11 cellular contexts compared by ENCODE assay signal in genomic region chr12:9759680-9760592, GRCh38. TPM values are rescaled to one million over a fixed set of nuclear protein-coding genes. Genes with fewer than 3 reads are reported as not detected.
DNase-seq lines count a peak whose midpoint lies in the region; ATAC-seq, FAIRE-seq and TF ChIP-seq lines count a peak whose summit lies in the region.
"Had no signal": no experiment of that assay in that cellular context is flagged by ENCODE, and none has a peak within 500 bp of the region (broad histone marks: within the 10 kb centered on the region; RNA-seq: fewer than 3 reads in every experiment).

No MANE protein-coding gene starts in this region.

- H3K27me3 ChIP-seq in DOHH2 (ENCODE audit: control insufficient read depth, low read length), result peaks cover 66% of the 10 kb centered on the region
- no peaks in the 10 kb centered on the region for H3K27me3 ChIP-seq in K562 (ENCODE audit: control insufficient read depth in 2 of 2, insufficient read depth in 2 of 2, low read length in 2 of 2)
- H3K27me3 ChIP-seq in smooth muscle cell (ENCODE audit: low read depth), result no peaks in the 10 kb centered on the region
- no peaks in the 10 kb centered on the region; the same call in 1 of the 2 replicates for H3K27me3 ChIP-seq in SJCRH30
- H3K27me3 ChIP-seq in foreskin keratinocyte, result peaks cover 2% of the 10 kb centered on the region

- H2AFZ ChIP-seq in K562 (ENCODE audit: low read depth, low read length) (no peak overlapping the region), smooth muscle cell (ENCODE audit: low read depth) (no peak overlapping the region)

- H3K36me3 ChIP-seq in DOHH2 (ENCODE audit: control insufficient read depth, low read length) (no peaks in the 10 kb centered on the region), K562 (ENCODE audit: control insufficient read depth, insufficient read depth, low read length) (peaks cover 18% of the 10 kb centered on the region), smooth muscle cell (ENCODE audit: low read depth) (no peaks in the 10 kb centered on the region), SJCRH30 (no peaks in the 10 kb centered on the region)

- no peak for TF ChIP-seq EP300 in K562 (IDR thresholded peaks at IDR 0.05; ENCODE audit: low read length)

- no peaks in the 10 kb centered on the region; the same call in 1 of the 2 replicates for H4K20me1 ChIP-seq in DOHH2 (ENCODE audit: control insufficient read depth, insufficient read depth, low read depth, low read length)
- H4K20me1 ChIP-seq in K562 (replicated peaks; ENCODE audit: control insufficient read depth, insufficient read depth, low read length), result no peaks in the 10 kb centered on the region; the same call in 1 of the 2 replicates
- H4K20me1 ChIP-seq in smooth muscle cell (ENCODE audit: low read depth), result no peaks in the 10 kb centered on the region

- ATAC-seq in K562 (peak; percentile 1; the same call in 1 of the 3 replicates), HG03095 (IDR thresholded peaks at IDR 0.05; ENCODE audit: unreplicated experiment) (no peak), foreskin keratinocyte (no peak)

- intact Hi-C loops in K562 (cut with micrococcal nuclease), result no loop called here

- H3K9me3 ChIP-seq in DOHH2 (ENCODE audit: control insufficient read depth, insufficient read depth, low read length), result no peaks in the 10 kb centered on the region; the same call in 1 of the 2 replicates
- peaks cover 6% of the 10 kb centered on the region for H3K9me3 ChIP-seq in K562 (replicated peaks; ENCODE audit: control insufficient read depth, insufficient read depth, low read depth, low read length)
- no peaks in the 10 kb centered on the region for H3K9me3 ChIP-seq in smooth muscle cell (replicated peaks; ENCODE audit: low read depth)
- no peaks in the 10 kb centered on the region for H3K9me3 ChIP-seq in SJCRH30 (replicated peaks)
- H3K9me3 ChIP-seq: SK-N-SH had no signal

- WGBS in K562 (ENCODE audit: insufficient coverage, low coverage, missing lambda C conversion rate), result 3% methylated on average over 3 of the region's 3 CpGs
- WGBS in smooth muscle cell (ENCODE audit: low lambda C conversion rate), result 96% methylated on average over 3 of the region's 3 CpGs

- no peaks in the 10 kb centered on the region for H3K79me2 ChIP-seq in DOHH2 (ENCODE audit: control insufficient read depth, low read length)
- peaks cover 57% of the 10 kb centered on the region for H3K79me2 ChIP-seq in K562 (ENCODE audit: control insufficient read depth, insufficient read depth, low read length)
- H3K79me2 ChIP-seq in smooth muscle cell (ENCODE audit: low read depth), result no peaks in the 10 kb centered on the region

- peaks cover 24% of the 10 kb centered on the region for H3F3A ChIP-seq in DOHH2 (ENCODE audit: control insufficient read depth, insufficient read depth)
- H3F3A ChIP-seq in smooth muscle cell (ENCODE audit: low read depth), result no peaks in the 10 kb centered on the region

- H3K4me1 ChIP-seq in DOHH2 (ENCODE audit: control insufficient read depth, low read length) (peaks cover 65% of the 10 kb centered on the region), K562 (replicated peaks in 1 of 2; ENCODE audit: control insufficient read depth in 2 of 2, insufficient read depth in 2 of 2, low read length in 2 of 2) (peaks cover 3 to 10% of the 10 kb centered on the region in 2 experiments; a peak in 3 of 5 replicates), smooth muscle cell (ENCODE audit: low read depth) (peaks cover 10% of the 10 kb centered on the region), SJCRH30 (no peaks in the 10 kb centered on the region), foreskin keratinocyte (no peaks in the 10 kb centered on the region)

- in situ Hi-C loops in K562 (cut with MboI), result no loop called here

- H3K4me3 ChIP-seq in DOHH2 (ENCODE audit: low read length) (peak overlapping the region; percentile 57), K562 (peak overlapping the region; percentile 52), smooth muscle cell (no peak overlapping the region), SJCRH30 (no peak overlapping the region)

- H3K27ac ChIP-seq in DOHH2 (ENCODE audit: low read depth, low read length), result no peak overlapping the region
- peak overlapping the region; percentile 75 for H3K27ac ChIP-seq in K562 (ENCODE audit: extremely low read depth, low read depth, low read length)
- H3K27ac ChIP-seq in smooth muscle cell (ENCODE audit: low read depth), result no peak overlapping the region
- no peak overlapping the region for H3K27ac ChIP-seq in SJCRH30
- no peak overlapping the region for H3K27ac ChIP-seq in foreskin keratinocyte

- DNase-seq in NAMALWA (ENCODE audit: low spot score), result peak; percentile 53
- no peak for DNase-seq in K562 (ENCODE audit: extremely low read depth in 1 of 4, low spot score in 3 of 4)
- DNase-seq in smooth muscle cell (lab: John Stamatoyannopoulos, UW; ENCODE audit: unreplicated experiment), result no peak
- no peak for DNase-seq in SJCRH30
- DNase-seq in foreskin keratinocyte, result no peak
- no peak for DNase-seq in NCI-H510A (lab: John Stamatoyannopoulos, UW)
- DNase-seq: amygdala, SK-N-SH had no signal

- CTCF ChIA-PET in K562 (lab: Yijun Ruan, JAX; ENCODE audit: low intra/inter-chr PET ratio), result no interaction called here

- H3K9ac ChIP-seq in K562 (ENCODE audit: insufficient read depth in 1 of 2, low read depth in 2 of 2, low read length in 2 of 2), result peak overlapping the region in 1 of 2 experiments; percentile 77; a peak in 2 of 4 replicates
- H3K9ac ChIP-seq in smooth muscle cell (ENCODE audit: low read depth), result no peak overlapping the region
- H3K9ac ChIP-seq: SK-N-SH had no signal

- POLR2A ChIA-PET in K562 (lab: Yijun Ruan, JAX), result interaction anchor here (1.0 to 1.6 kb wide), 5 partner anchors 8 to 21 kb away, joined by 4 to 9 read pairs (median 8); no protein-coding TSS in a partner anchor

- H3K9me1 ChIP-seq in K562 (ENCODE audit: control insufficient read depth, insufficient read depth, low read length), result no peaks in the 10 kb centered on the region

- no peaks in the 10 kb centered on the region for H3K9me2 ChIP-seq in DOHH2 (replicated peaks; ENCODE audit: control insufficient read depth, low read length)
- H3K9me2 ChIP-seq: SK-N-SH had no signal

- TF ChIP-seq POLR2A in K562 (conservative IDR thresholded peaks at IDR 0.05), result no peak

- FAIRE-seq in K562 (lab: Jason Lieb, UNC), result no peak

- no peak; a peak in 1 of 4 replicates for TF ChIP-seq RAD21 in K562 (CRISPR knock-in tag; conservative IDR thresholded peaks at IDR 0.05 in 1 of 2, IDR thresholded peaks at IDR 0.05 in 1 of 2)

- BruUV-seq in K562 (replicated peaks; lab: Mats Ljungman, UMichigan), result TSS peak; percentile 58

- H3K4me2 ChIP-seq in DOHH2 (ENCODE audit: low read length) (peak overlapping the region; percentile 77), K562 (ENCODE audit: insufficient read depth, low read length) (peak overlapping the region; percentile 90; the same call in 1 of the 2 replicates), smooth muscle cell (peak overlapping the region; percentile 30)
- H3K4me2 ChIP-seq: SK-N-SH had no signal

- TF ChIP-seq CTCF in DOHH2 (IDR thresholded peaks at IDR 0.05; ENCODE audit: low read depth, low read length, poor library complexity, severe bottlenecking) (no peak), K562 (IDR thresholded peaks at IDR 0.05 in 2 of 3, conservative IDR thresholded peaks at IDR 0.05 in 1 of 3; ENCODE audit: insufficient read depth in 2 of 3, low read depth in 1 of 3, low read length in 3 of 3) (no peak), smooth muscle cell (IDR thresholded peaks at IDR 0.05; ENCODE audit: borderline replicate concordance, insufficient read depth, poor library complexity, severe bottlenecking) (no peak), foreskin keratinocyte (conservative IDR thresholded peaks at IDR 0.05) (no peak)

RNA-seq across cellular contexts. Expression of gene CD69, which starts 0.8 kb away (rescaled TPM):
- total RNA-seq in K562 (2011; cell fraction: chromatin; rRNA removed; ENCODE audit: low replicate concordance), result 70.8 and 196 TPM in 2 replicates
- 41.4 and 48.8 TPM in 2 replicates for total RNA-seq in K562 (2011; cell fraction: nucleolus; rRNA removed)
- 83.1 and 113 TPM in 2 replicates for total RNA-seq in K562 (2011; cell fraction: nucleoplasm; rRNA removed)
- total RNA-seq in K562 (2014; rRNA removed), result 28.0 and 30.1 TPM in 2 replicates
- total RNA-seq in K562 (2014; rRNA removed; fragmentation: Illumina TruSeq; extraction: Trizol), result 68.9 and 77.6 TPM in 2 replicates
- total RNA-seq in K562 (2015; rRNA removed; fragmentation: Illumina TruSeq; extraction: Trizol), result 8.8 and 11.7 TPM in 2 replicates
- total RNA-seq in K562 (2021), result 38.3 and 45.9 TPM in 2 replicates
- 57.1 and 76.4 TPM in 2 replicates for polyA plus RNA-seq in K562 (2011; rRNA removed)
- 10.3 and 25.7 TPM in 2 replicates for polyA plus RNA-seq in K562 (2011; cell fraction: cytosol; rRNA removed)
- 47.5 and 89.0 TPM in 2 replicates for polyA plus RNA-seq in K562 (2011; cell fraction: nucleus; rRNA removed)
- 43.7 and 113 TPM in 2 replicates for polyA plus RNA-seq in K562 (2012)
- 38.7 and 54.4 TPM in 2 replicates for polyA plus RNA-seq in K562 (2014; fragmentation: Illumina TruSeq; extraction: Trizol)
- 100 to 1,000 TPM; 160 to 243 TPM for polyA plus RNA-seq in K562 (2014; fragmentation: Nextera tagmentation; extraction: Ambion mirVana)
- polyA plus RNA-seq in K562 (2014; rRNA removed), result 52.2 and 66.0 TPM in 2 replicates
- polyA minus RNA-seq in K562 (2011; rRNA and poly(A)+ RNA removed), result 92.1 and 154 TPM in 2 replicates
- 13.4 and 19.7 TPM in 2 replicates for polyA minus RNA-seq in K562 (2011; cell fraction: cytosol; rRNA and poly(A)+ RNA removed)
- 86.0 and 194 TPM in 2 replicates for polyA minus RNA-seq in K562 (2011; cell fraction: nucleus; rRNA and poly(A)+ RNA removed)
- total RNA-seq in smooth muscle cell, result 0.13 TPM in 1 of 2 replicates, not detected in the other
- not detected in 2 replicates for polyA plus RNA-seq in smooth muscle cell
- not detected in 2 replicates for total RNA-seq in SJCRH30 (2014; rRNA removed; shearing (Covaris generic))
- total RNA-seq in foreskin keratinocyte, result not detected in 2 replicates
- not detected in 2 replicates for polyA plus RNA-seq in foreskin keratinocyte
- total RNA-seq: H4 had no signal
- polyA plus RNA-seq: SK-N-SH had no signal

RNA-seq across cellular contexts. Expression of gene CLECL1, which starts 27.0 kb away (rescaled TPM):
- total RNA-seq in K562 (2011; cell fraction: chromatin; rRNA removed; ENCODE audit: low replicate concordance), result not detected in 2 replicates
- total RNA-seq in K562 (2011; cell fraction: nucleolus; rRNA removed), result not detected in 2 replicates
- not detected in 2 replicates for total RNA-seq in K562 (2011; cell fraction: nucleoplasm; rRNA removed)
- total RNA-seq in K562 (2014; rRNA removed), result not detected in 2 replicates
- not detected in 2 replicates for total RNA-seq in K562 (2014; rRNA removed; fragmentation: Illumina TruSeq; extraction: Trizol)
- 0.25 TPM in 1 of 2 replicates, not detected in the other for total RNA-seq in K562 (2015; rRNA removed; fragmentation: Illumina TruSeq; extraction: Trizol)
- total RNA-seq in K562 (2021), result not detected in 2 replicates
- not detected in 2 replicates for polyA plus RNA-seq in K562 (2011; rRNA removed)
- not detected in 2 replicates for polyA plus RNA-seq in K562 (2011; cell fraction: cytosol; rRNA removed)
- not detected in 2 replicates for polyA plus RNA-seq in K562 (2011; cell fraction: nucleus; rRNA removed)
- polyA plus RNA-seq in K562 (2012), result 0.13 TPM in 1 of 2 replicates, not detected in the other
- polyA plus RNA-seq in K562 (2014; fragmentation: Illumina TruSeq; extraction: Trizol), result not detected in 2 replicates
- polyA plus RNA-seq in K562 (2014; fragmentation: Nextera tagmentation; extraction: Ambion mirVana), result under 1 TPM in 1 of 2 experiments, not detected in 1; 0.13 TPM
- polyA plus RNA-seq in K562 (2014; rRNA removed), result not detected in 2 replicates
- polyA minus RNA-seq in K562 (2011; rRNA and poly(A)+ RNA removed), result not detected in 2 replicates
- polyA minus RNA-seq in K562 (2011; cell fraction: cytosol; rRNA and poly(A)+ RNA removed), result not detected in 2 replicates
- not detected in 2 replicates for polyA minus RNA-seq in K562 (2011; cell fraction: nucleus; rRNA and poly(A)+ RNA removed)
- total RNA-seq in smooth muscle cell, result not detected in 2 replicates
- polyA plus RNA-seq in smooth muscle cell, result not detected in 2 replicates
- total RNA-seq in SJCRH30 (2014; rRNA removed; shearing (Covaris generic)), result not detected in 2 replicates
- total RNA-seq in foreskin keratinocyte, result not detected in 2 replicates
- not detected in 2 replicates for polyA plus RNA-seq in foreskin keratinocyte
- total RNA-seq: H4 had no signal
- polyA plus RNA-seq: SK-N-SH had no signal

Comparison
In these comparisons a context has a peak if more than half of its experiments do, and no peak if none do; other contexts are left out.
1. H3K4me2 ChIP-seq: peak in every context shown above with its lines; median percentile 90 in K562; 77 in DOHH2; 30 in smooth muscle cell.
2. H3K4me3 ChIP-seq: peak in DOHH2 (single experiment) and K562 (single experiment); none in smooth muscle cell (single experiment) and SJCRH30 (single experiment).